In the genomic region with DNA sequence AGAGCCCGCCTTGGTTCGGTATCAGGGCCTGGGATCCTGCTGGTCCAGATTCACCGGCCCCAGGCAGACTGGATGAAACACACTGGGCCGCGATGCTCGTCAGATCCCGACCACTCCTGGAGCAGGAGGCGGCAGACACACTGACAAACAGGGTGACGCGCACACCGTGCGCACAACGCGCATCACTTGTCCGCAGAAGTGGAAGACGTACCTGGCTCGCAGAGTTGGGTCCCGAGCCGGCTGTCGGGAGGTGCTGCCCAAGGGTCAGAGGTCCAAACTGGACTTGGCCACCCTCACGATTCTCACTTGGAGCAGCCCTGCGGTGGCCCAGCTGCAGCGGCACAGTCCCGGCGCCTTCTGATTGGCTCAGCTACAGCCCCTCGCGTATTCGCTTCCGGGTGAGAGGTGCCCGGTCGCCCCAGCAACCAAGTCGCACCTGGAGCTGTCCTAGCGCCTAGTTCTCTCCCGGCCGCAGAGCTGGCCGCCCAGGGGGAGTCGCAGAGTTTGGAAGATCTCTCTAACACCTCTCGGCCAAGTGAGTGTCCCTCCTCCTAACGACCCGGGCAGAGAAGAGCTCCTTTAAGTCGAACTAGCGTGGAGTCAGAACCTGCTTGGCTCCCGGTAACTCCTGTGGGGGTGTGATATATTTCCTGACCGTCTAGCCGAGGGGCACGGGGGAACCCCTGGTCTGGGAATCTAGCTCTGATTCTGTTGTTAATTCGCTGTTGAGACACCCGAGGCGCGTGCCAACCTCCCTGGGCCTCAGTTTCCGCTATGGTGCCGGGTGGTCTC, we compare ENCODE assay signal across 8 cellular contexts. TPM values are rescaled to one million over a fixed set of nuclear protein-coding genes. Genes with fewer than 3 reads are reported as not detected.
A peak's percentile ranks its signal among the peaks of the same experiment; 100 is the strongest.
DNase-seq lines count a peak whose midpoint lies in the region; ATAC-seq and TF ChIP-seq lines count a peak whose summit lies in the region.

A gene with protein sequence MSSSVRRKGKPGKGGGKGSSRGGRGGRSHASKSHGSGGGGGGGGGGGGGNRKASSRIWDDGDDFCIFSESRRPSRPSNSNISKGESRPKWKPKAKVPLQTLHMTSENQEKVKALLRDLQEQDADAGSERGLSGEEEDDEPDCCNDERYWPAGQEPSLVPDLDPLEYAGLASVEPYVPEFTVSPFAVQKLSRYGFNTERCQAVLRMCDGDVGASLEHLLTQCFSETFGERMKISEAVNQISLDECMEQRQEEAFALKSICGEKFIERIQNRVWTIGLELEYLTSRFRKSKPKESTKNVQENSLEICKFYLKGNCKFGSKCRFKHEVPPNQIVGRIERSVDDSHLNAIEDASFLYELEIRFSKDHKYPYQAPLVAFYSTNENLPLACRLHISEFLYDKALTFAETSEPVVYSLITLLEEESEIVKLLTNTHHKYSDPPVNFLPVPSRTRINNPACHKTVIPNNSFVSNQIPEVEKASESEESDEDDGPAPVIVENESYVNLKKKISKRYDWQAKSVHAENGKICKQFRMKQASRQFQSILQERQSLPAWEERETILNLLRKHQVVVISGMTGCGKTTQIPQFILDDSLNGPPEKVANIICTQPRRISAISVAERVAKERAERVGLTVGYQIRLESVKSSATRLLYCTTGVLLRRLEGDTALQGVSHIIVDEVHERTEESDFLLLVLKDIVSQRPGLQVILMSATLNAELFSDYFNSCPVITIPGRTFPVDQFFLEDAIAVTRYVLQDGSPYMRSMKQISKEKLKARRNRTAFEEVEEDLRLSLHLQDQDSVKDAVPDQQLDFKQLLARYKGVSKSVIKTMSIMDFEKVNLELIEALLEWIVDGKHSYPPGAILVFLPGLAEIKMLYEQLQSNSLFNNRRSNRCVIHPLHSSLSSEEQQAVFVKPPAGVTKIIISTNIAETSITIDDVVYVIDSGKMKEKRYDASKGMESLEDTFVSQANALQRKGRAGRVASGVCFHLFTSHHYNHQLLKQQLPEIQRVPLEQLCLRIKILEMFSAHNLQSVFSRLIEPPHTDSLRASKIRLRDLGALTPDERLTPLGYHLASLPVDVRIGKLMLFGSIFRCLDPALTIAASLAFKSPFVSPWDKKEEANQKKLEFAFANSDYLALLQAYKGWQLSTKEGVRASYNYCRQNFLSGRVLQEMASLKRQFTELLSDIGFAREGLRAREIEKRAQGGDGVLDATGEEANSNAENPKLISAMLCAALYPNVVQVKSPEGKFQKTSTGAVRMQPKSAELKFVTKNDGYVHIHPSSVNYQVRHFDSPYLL (N-terminal part only) (minus strand): TSS at position 359 of the 792 bp plus-strand sequence. CDS start 7,529 bp downstream, outside the sequence.
A gene (plus strand): TSS at position 401 of the 792 bp plus-strand sequence.

- no peak for TF ChIP-seq CTCF in PC-3 (conservative IDR thresholded peaks at IDR 0.05; ENCODE audit: low read depth, low read length)

- H3K4me3 Mint-ChIP-seq in IgD-negative memory B cell (peak within 1 kb of the TSS; percentile 96 to 98 (median 98)), naive B cell (peak within 1 kb of the TSS; percentile 89 to 99 (median 98))
- H3K4me3 Mint-ChIP-seq in activated T-cell treated with anti-CD3 and anti-CD28 coated beads, Interleukin-2, amount 50 U/mL, for 4 hours: peak within 1 kb of the TSS; percentile 96

- peak within 1 kb of the TSS; percentile 92 for H3K4me2 ChIP-seq in PC-3 (ENCODE audit: low read length)

- no peaks in the 10 kb centered on the region for H4K20me1 ChIP-seq in PC-3 (ENCODE audit: low read length)

- H3K27ac ChIP-seq in PC-3 (ENCODE audit: low read length): no peak within 1 kb of the TSS

- H3K9me3 ChIP-seq in PC-3 (ENCODE audit: low read length): no peaks in the 10 kb centered on the region

- H3F3A ChIP-seq in PC-3 (ENCODE audit: low read length, unreplicated experiment): no peaks in the 10 kb centered on the region

- H3K4me1 ChIP-seq in PC-3 (ENCODE audit: insufficient read depth, low read length): peaks cover 15% of the 10 kb centered on the region; the same call in 1 of the 2 replicates

- H3K27ac Mint-ChIP-seq in IgD-negative memory B cell (peak within 1 kb of the TSS; percentile 72 to 92 (median 91)), naive B cell (peak within 1 kb of the TSS; percentile 92 to 96 (median 94))

- peak within 1 kb of the TSS; percentile 92 for H2AFZ ChIP-seq in PC-3 (ENCODE audit: low read length)

- H3K4me3 ChIP-seq in PC-3 (ENCODE audit: low read length): peak within 1 kb of the TSS; percentile 81

- H3K9me2 ChIP-seq in PC-3 (replicated peaks; ENCODE audit: low read length): no peaks in the 10 kb centered on the region

- H3K9me3 Mint-ChIP-seq in IgD-negative memory B cell (peaks cover 3 to 7% (median 5%) of the 10 kb centered on the region in 3 donors), naive B cell (peaks cover 0 to 14% (median 5%) of the 10 kb centered on the region in 7 donors)
- peaks cover 13% of the 10 kb centered on the region for H3K9me3 Mint-ChIP-seq in activated T-cell treated with anti-CD3 and anti-CD28 coated beads, Interleukin-2, amount 50 U/mL, for 4 hours

- H3K27me3 ChIP-seq in PC-3 (ENCODE audit: low read length): no peaks in the 10 kb centered on the region

- H3K36me3 ChIP-seq in PC-3 (ENCODE audit: low read depth, low read length): no peaks in the 10 kb centered on the region; the same call in 1 of the 2 replicates

- TSS peak; percentile 80 for BruUV-seq in PC-3 (replicated peaks; lab: Mats Ljungman, UMichigan)

- H3K4me1 Mint-ChIP-seq in IgD-negative memory B cell (peaks cover 15 to 23% (median 21%) of the 10 kb centered on the region in 3 donors), naive B cell (peaks cover 18 to 29% (median 22%) of the 10 kb centered on the region in 3 donors)
- H3K4me1 Mint-ChIP-seq in activated T-cell treated with anti-CD3 and anti-CD28 coated beads, Interleukin-2, amount 50 U/mL, for 4 hours (ENCODE audit: low read depth): peaks cover 26% of the 10 kb centered on the region

- H3K9ac ChIP-seq in PC-3 (ENCODE audit: low read length): peak within 1 kb of the TSS; percentile 77

- DNase-seq in DMS79 (lab: John Stamatoyannopoulos, UW) (peak; percentile 63), PC-3 (peak; percentile 84), fibroblast of gingiva (ENCODE audit: low read depth) (peak; percentile 80), naive B cell (peak; percentile 73)
- DNase-seq in activated T-cell treated with anti-CD3 and anti-CD28 coated beads, Interleukin-2, amount 50 U/mL, for 4 hours: peak; percentile 70
- peak; percentile 62 to 76 for DNase-seq in stimulated activated CD8-positive, alpha-beta memory T cell treated with anti-CD3 and anti-CD28 coated beads, Interleukin-7, amount 100 ng/mL, for 48 hours (ENCODE audit: extremely low read depth in 1 of 2, low read depth in 1 of 2)

- H3K36me3 Mint-ChIP-seq in IgD-negative memory B cell (peaks cover 3% of the 10 kb centered on the region), naive B cell (peaks cover 14 to 19% of the 10 kb centered on the region in 2 donors)
- peaks cover 11% of the 10 kb centered on the region for H3K36me3 Mint-ChIP-seq in activated T-cell treated with anti-CD3 and anti-CD28 coated beads, Interleukin-2, amount 50 U/mL, for 4 hours (ENCODE audit: insufficient read depth)

- H3K27me3 Mint-ChIP-seq in IgD-negative memory B cell (no peaks in the 10 kb centered on the region), naive B cell (no peaks in the 10 kb centered on the region)
- H3K27me3 Mint-ChIP-seq in activated T-cell treated with anti-CD3 and anti-CD28 coated beads, Interleukin-2, amount 50 U/mL, for 4 hours (ENCODE audit: low read depth): no peaks in the 10 kb centered on the region

- CTCF ChIA-PET in PC-3 (lab: Charles Lee): interaction anchor here (1.1 kb wide), 1 partner anchor 10 kb away, joined by 4 read pairs; no protein-coding TSS in a partner anchor

- POLR2A ChIA-PET in PC-3 (lab: Charles Lee; ENCODE audit: unreplicated experiment): interaction anchor here (0.6 kb wide), 1 partner anchor 125 kb away, joined by 7 read pairs; a partner anchor contains a TSS

- intact Hi-C loops in PC-3 (cut with micrococcal nuclease): no loop called here

- H3K79me2 ChIP-seq in PC-3 (ENCODE audit: low read length): peaks cover 47% of the 10 kb centered on the region

- ATAC-seq in GM21619 (IDR thresholded peaks at IDR 0.05; ENCODE audit: unreplicated experiment) (peak; percentile 100), PC-3 (peak; percentile 98), naive B cell (ENCODE audit: low read depth in 2 of 2) (peak; percentile 97 to 98)
- peak; percentile 99 for ATAC-seq in activated T-cell treated with anti-CD3 and anti-CD28 coated beads, Interleukin-2, amount 50 U/mL, for 4 hours

RNA-seq across cellular contexts. Expression of the first gene that starts in this region (rescaled TPM):
- polyA plus RNA-seq in IgD-negative memory B cell (7.2 TPM), naive B cell (ENCODE audit: low read depth in 6 of 6) (10 to 100 TPM in 3 of 6 donors, 1 to 10 TPM in 3; 7.2 to 13.2 (median 9.9) TPM)
- total RNA-seq in PC-3 (2014; rRNA removed): 16.6 and 17.5 TPM in 2 replicates
- 10 to 100 TPM; 20.2 to 21.6 (median 21.3) TPM for total RNA-seq in activated T-cell treated with anti-CD3 and anti-CD28 coated beads, Interleukin-2, amount 50 U/mL, for 4 hours

RNA-seq across cellular contexts. Expression of the second gene that starts in this region (rescaled TPM):
- polyA plus RNA-seq in IgD-negative memory B cell: 5.1 TPM
- total RNA-seq in PC-3 (2014; rRNA removed): 9.6 and 24.4 TPM in 2 replicates
- 10 to 100 TPM in 1 of 3 donors, 1 to 10 TPM in 2; 6.8 to 11.3 (median 8.5) TPM for total RNA-seq in activated T-cell treated with anti-CD3 and anti-CD28 coated beads, Interleukin-2, amount 50 U/mL, for 4 hours
- polyA plus RNA-seq in naive B cell (ENCODE audit: low read depth in 6 of 6): 10 to 100 TPM in 4 of 6 donors, 1 to 10 TPM in 2; 7.8 to 21.6 (median 11.4) TPM
